17 cellular contexts compared by ENCODE assay signal in genomic region chr5:138595396-138595795, GRCh38. TPM values are rescaled to one million over a fixed set of nuclear protein-coding genes. Genes with fewer than 3 reads are reported as not detected.
A peak's percentile ranks its signal among the peaks of the same experiment; 100 is the strongest.
DNase-seq lines count a peak whose midpoint lies in the region; ATAC-seq and TF ChIP-seq lines count a peak whose summit lies in the region.
"Had no signal": no experiment of that assay in that cellular context is flagged by ENCODE, and none has a peak within 500 bp of the region (broad histone marks: within the 10 kb centered on the region; RNA-seq: fewer than 3 reads in every experiment).

No MANE protein-coding gene starts in this region.

- H3K9me3 Mint-ChIP-seq in MCF 10A (ENCODE audit: unreplicated experiment) = no peaks in the 10 kb centered on the region
- H3K9me3 Mint-ChIP-seq: stimulated activated naive B cell treated with anti-CD40 and anti-IgM and Interleukin-4, amounts not matched to agents 10 μg/mL and 1 μg/mL and 100 μg/mL, for 72 hours had no signal

- no peak overlapping the region for H3K4me3 Mint-ChIP-seq in MCF 10A (ENCODE audit: unreplicated experiment)
- H3K4me3 Mint-ChIP-seq: activated naive CD8-positive, alpha-beta T cell; stimulated activated naive B cell treated with anti-CD40 and anti-IgM and Interleukin-4, amounts not matched to agents 10 μg/mL and 1 μg/mL and 100 μg/mL, for 72 hours had no signal

- H3K36me3 Mint-ChIP-seq in MCF 10A (ENCODE audit: insufficient read depth, unreplicated experiment) = no peaks in the 10 kb centered on the region
- H3K36me3 Mint-ChIP-seq: activated naive CD8-positive, alpha-beta T cell; stimulated activated naive B cell treated with anti-CD40 and anti-IgM and Interleukin-4, amounts not matched to agents 10 μg/mL and 1 μg/mL and 100 μg/mL, for 72 hours had no signal

- H3K4me1 Mint-ChIP-seq in MCF 10A (ENCODE audit: insufficient read depth, unreplicated experiment) = peaks cover 6% of the 10 kb centered on the region

- BruUV-seq in MCF 10A (replicated peaks; lab: Mats Ljungman, UMichigan) = no TSS peak

- no peak overlapping the region for H3K27ac Mint-ChIP-seq in MCF 10A (ENCODE audit: low read depth, unreplicated experiment)
- H3K27ac Mint-ChIP-seq: activated naive CD8-positive, alpha-beta T cell; stimulated activated naive B cell treated with anti-CD40 and anti-IgM and Interleukin-4, amounts not matched to agents 10 μg/mL and 1 μg/mL and 100 μg/mL, for 72 hours had no signal

- POLR2A ChIA-PET in MCF 10A (lab: Yijun Ruan, JAX) = interaction anchor here (0.5 to 1.8 kb wide), 4 partner anchors 9 to 187 kb away, joined by 3 to 4 read pairs (median 4); no protein-coding TSS in a partner anchor

- in situ Hi-C loops in T47D (cut with HindIII; ENCODE audit: low pct_unique_long_range_greater_than_20kb, low sequenced_read_pairs) = no loop called here

- no peak for ATAC-seq in GM21367 (IDR thresholded peaks at IDR 0.05; ENCODE audit: unreplicated experiment)
- ATAC-seq: right cardiac atrium; stimulated activated naive B cell treated with anti-CD40 and anti-IgM and Interleukin-4, amounts not matched to agents 10 μg/mL and 1 μg/mL and 100 μg/mL, for 72 hours had no signal

- H3K27me3 Mint-ChIP-seq in MCF 10A (ENCODE audit: insufficient read depth, unreplicated experiment) = no peaks in the 10 kb centered on the region

- TF ChIP-seq CTCF in MCF 10A (IDR thresholded peaks at IDR 0.05; ENCODE audit: unreplicated experiment) (no peak), VCaP (conservative IDR thresholded peaks at IDR 0.05) (peak; percentile 71)

- peak; percentile 46 to 80 for DNase-seq in T47D (ENCODE audit: low read depth in 1 of 2, low spot score in 1 of 2)
- no peak for DNase-seq in MCF 10A (ENCODE audit: unreplicated experiment)
- DNase-seq in head of caudate nucleus = peak in 27 of 42 donors; percentile 21 to 80 (median 49)
- no peak for DNase-seq in superior temporal gyrus (ENCODE audit: extremely low spot score)
- DNase-seq in SKM-1 (lab: John Stamatoyannopoulos, UW; ENCODE audit: unreplicated experiment) = no peak
- DNase-seq: activated CD8-positive, alpha-beta memory T cell treated with anti-CD3 and anti-CD28 coated beads, Interleukin-2, amount 50 U/mL, for 4 hours; colonic mucosa; DMS153; NCI-H526 treated with DMSO at 0.1 percent for 48 hours; right cardiac atrium; SHP77; stimulated activated CD4-positive, alpha-beta T cell treated with anti-CD3 and anti-CD28 coated beads, Interleukin-4, amount 100 ng/mL, for 24 hours; stimulated activated naive B cell treated with anti-CD40 and anti-IgM and Interleukin-4, amounts not matched to agents 10 μg/mL and 1 μg/mL and 100 μg/mL, for 72 hours had no signal

- CTCF ChIA-PET in MCF 10A (lab: Yijun Ruan, JAX) = interaction anchor here (0.8 to 3.6 kb wide), 14 partner anchors 9 to 719 kb away, joined by 3 to 24 read pairs (median 4); no protein-coding TSS in a partner anchor

- H3K27ac ChIP-seq in VCaP (no peak overlapping the region), temporal lobe (ENCODE audit: low read depth, low read length) (peak overlapping the region; percentile 19)
- H3K27ac ChIP-seq: colonic mucosa had no signal

- intact Hi-C loops in MCF 10A (cut with micrococcal nuclease) (no loop called here), head of caudate nucleus (cut with DNase I) (no loop called here)

RNA-seq across cellular contexts. Expression of gene HSPA9, which starts 20.2 kb away (rescaled TPM):
- total RNA-seq in MCF 10A (2022) = 1,057 and 1,102 TPM in 2 replicates
- 137 TPM for total RNA-seq in temporal lobe

RNA-seq across cellular contexts. Expression of gene ETF1, which starts 52.4 kb away (rescaled TPM):
- total RNA-seq in MCF 10A (2022) (307 and 349 TPM in 2 replicates), temporal lobe (44.7 TPM)

Comparison
In these comparisons a context has a peak if more than half of its experiments do, and no peak if none do; other contexts are left out.
1. DNase-seq: peak in T47D (2 of 2) and head of caudate nucleus (27 of 42); none in MCF 10A (single experiment), superior temporal gyrus (single experiment) and SKM-1 (single experiment).